Comparison of ENCODE assay signal across 8 cellular contexts in the genomic region with DNA sequence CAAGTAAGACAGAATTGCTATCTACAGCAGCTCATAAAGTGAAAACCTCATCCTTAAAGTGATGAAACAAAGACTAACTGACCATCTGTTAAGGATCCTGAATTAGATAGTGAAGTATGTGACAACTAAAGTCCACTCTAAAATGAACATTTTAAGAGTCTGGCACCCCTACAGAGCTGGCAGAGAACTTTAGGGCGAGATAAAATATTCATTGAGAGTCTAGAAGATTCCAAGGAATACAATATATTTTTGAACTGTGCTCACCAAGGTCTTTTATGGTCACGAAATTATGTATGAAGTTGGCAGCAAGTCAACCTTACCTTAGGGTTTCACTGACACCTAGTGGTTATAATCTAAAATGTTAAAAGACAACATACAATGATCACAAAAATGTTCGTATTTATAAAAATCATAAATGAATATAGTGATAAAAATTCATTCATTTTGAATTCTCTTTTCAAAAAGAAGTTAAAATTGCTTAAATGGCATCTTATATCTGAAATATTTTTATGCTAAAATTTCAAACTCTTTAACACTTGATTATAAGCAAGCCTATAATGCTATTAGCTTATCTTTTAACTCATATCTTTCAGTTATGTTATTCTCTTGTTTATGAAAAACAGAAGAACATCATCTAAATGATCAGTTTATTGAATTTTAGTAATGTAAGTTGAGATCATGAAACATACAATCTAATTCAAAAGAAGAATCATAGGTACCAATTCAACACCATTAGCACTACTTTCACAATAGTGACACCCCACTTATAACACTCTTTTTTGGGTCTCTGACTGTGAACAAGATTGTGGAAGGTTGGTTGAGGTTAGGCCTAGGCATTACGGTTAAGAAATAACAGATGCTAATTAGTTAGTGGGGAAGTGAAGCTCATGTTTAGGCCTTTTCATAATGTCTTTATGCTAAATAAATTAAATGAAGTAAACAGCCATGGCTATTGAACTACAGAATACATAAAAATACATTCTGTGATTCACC. TPM values are rescaled to one million over a fixed set of nuclear protein-coding genes. Genes with fewer than 3 reads are reported as not detected.
DNase-seq lines count a peak whose midpoint lies in the region; ATAC-seq and TF ChIP-seq lines count a peak whose summit lies in the region.

No MANE protein-coding gene starts in this region.

- no peak overlapping the region for H3K4me3 Mint-ChIP-seq in activated T-cell treated with anti-CD3 and anti-CD28 coated beads, Interleukin-2, amount 50 U/mL, for 4 hours
- H3K4me3 Mint-ChIP-seq in activated T-cell treated with anti-CD3 and anti-CD28 coated beads, Interleukin-2, amount 50 U/mL, for 24 hours: no peak overlapping the region
- H3K4me3 Mint-ChIP-seq in WTC11 (no peak overlapping the region), glutamatergic neuron (ENCODE audit: unreplicated experiment) (no peak overlapping the region)

- CTCF ChIA-PET in WTC11 (lab: Charles Lee): interaction anchor here (0.7 to 3.4 kb wide), 8 partner anchors 162 to 758 kb away, joined by 3 to 23 read pairs (median 4); no protein-coding TSS in a partner anchor

- peak; percentile 14; the same call in 1 of the 2 replicates for TF ChIP-seq CTCF in WTC11 (IDR thresholded peaks at IDR 0.05)
- peak; percentile 80 for TF ChIP-seq CTCF in glutamatergic neuron (IDR thresholded peaks at IDR 0.05; ENCODE audit: partially characterized antibody, unreplicated experiment)

- H3K36me3 Mint-ChIP-seq in activated T-cell treated with anti-CD3 and anti-CD28 coated beads, Interleukin-2, amount 50 U/mL, for 4 hours (ENCODE audit: insufficient read depth): peaks cover 10% of the 10 kb centered on the region
- peaks cover 16% of the 10 kb centered on the region for H3K36me3 Mint-ChIP-seq in activated T-cell treated with anti-CD3 and anti-CD28 coated beads, Interleukin-2, amount 50 U/mL, for 24 hours (ENCODE audit: low read depth)
- H3K36me3 Mint-ChIP-seq in WTC11 (peaks cover 12% of the 10 kb centered on the region), glutamatergic neuron (ENCODE audit: unreplicated experiment) (peaks cover 15% of the 10 kb centered on the region)

- no peaks in the 10 kb centered on the region for H3K4me1 Mint-ChIP-seq in activated T-cell treated with anti-CD3 and anti-CD28 coated beads, Interleukin-2, amount 50 U/mL, for 4 hours (ENCODE audit: low read depth)
- peaks cover 3% of the 10 kb centered on the region for H3K4me1 Mint-ChIP-seq in activated T-cell treated with anti-CD3 and anti-CD28 coated beads, Interleukin-2, amount 50 U/mL, for 24 hours (ENCODE audit: low read depth)
- H3K4me1 Mint-ChIP-seq in WTC11 (peaks cover 13% of the 10 kb centered on the region), glutamatergic neuron (ENCODE audit: low read depth, unreplicated experiment) (peaks cover 12% of the 10 kb centered on the region)

- POLR2A ChIA-PET in WTC11 (lab: Charles Lee): no interaction called here

- H3K27me3 Mint-ChIP-seq in activated T-cell treated with anti-CD3 and anti-CD28 coated beads, Interleukin-2, amount 50 U/mL, for 4 hours (ENCODE audit: low read depth): no peaks in the 10 kb centered on the region
- H3K27me3 Mint-ChIP-seq in activated T-cell treated with anti-CD3 and anti-CD28 coated beads, Interleukin-2, amount 50 U/mL, for 24 hours: no peaks in the 10 kb centered on the region
- H3K27me3 Mint-ChIP-seq in WTC11 (ENCODE audit: low read depth): no peaks in the 10 kb centered on the region; the same call in none of the 2 replicates
- H3K27me3 Mint-ChIP-seq in glutamatergic neuron (ENCODE audit: unreplicated experiment): no peaks in the 10 kb centered on the region

- H3K9me3 Mint-ChIP-seq in activated T-cell treated with anti-CD3 and anti-CD28 coated beads, Interleukin-2, amount 50 U/mL, for 4 hours: peaks cover 12% of the 10 kb centered on the region
- peaks cover 11% of the 10 kb centered on the region for H3K9me3 Mint-ChIP-seq in activated T-cell treated with anti-CD3 and anti-CD28 coated beads, Interleukin-2, amount 50 U/mL, for 24 hours
- H3K9me3 Mint-ChIP-seq in WTC11 (peaks cover 16% of the 10 kb centered on the region), glutamatergic neuron (ENCODE audit: unreplicated experiment) (peaks cover 2% of the 10 kb centered on the region)

- peak; percentile 48 to 67 for ATAC-seq in activated T-cell treated with anti-CD3 and anti-CD28 coated beads, Interleukin-2, amount 50 U/mL, for 4 hours
- ATAC-seq in WTC11: peak; percentile 28; the same call in 1 of the 2 replicates
- no peak for ATAC-seq in HG03469 (IDR thresholded peaks at IDR 0.05; ENCODE audit: unreplicated experiment)

- H3K27ac Mint-ChIP-seq in activated T-cell treated with anti-CD3 and anti-CD28 coated beads, Interleukin-2, amount 50 U/mL, for 24 hours: no peak overlapping the region
- H3K27ac Mint-ChIP-seq in WTC11 (no peak overlapping the region), glutamatergic neuron (ENCODE audit: unreplicated experiment) (peak overlapping the region; percentile 91)

- DNase-seq in activated T-cell treated with anti-CD3 and anti-CD28 coated beads, Interleukin-2, amount 50 U/mL, for 4 hours: no peak
- DNase-seq in activated T-cell treated with anti-CD3 and anti-CD28 coated beads, Interleukin-2, amount 50 U/mL, for 24 hours: no peak
- DNase-seq in NCI-H1694 treated with DMSO at 0.1 percent for 48 hours (lab: John Stamatoyannopoulos, UW): peak; percentile 73
- no peak for DNase-seq in WTC11 (ENCODE audit: low spot score)
- DNase-seq in glutamatergic neuron: no peak
- peak; percentile 59 for DNase-seq in renal cortical epithelial cell (ENCODE audit: low read depth)
- DNase-seq in activated CD4-positive, CD25-positive, alpha-beta regulatory T cell (lab: John Stamatoyannopoulos, UW): no peak

TF ChIP-seq in WTC11, 78 proteins besides CTCF, POLR2A, EP300 and RAD21:
- no peak for TF ChIP-seq NFE2L1 (CRISPR knock-in tag; IDR thresholded peaks at IDR 0.05)
- TF ChIP-seq ZNF263 (CRISPR knock-in tag; IDR thresholded peaks at IDR 0.05; ENCODE audit: low read depth): no peak
- TF ChIP-seq PRRX2 (CRISPR knock-in tag; IDR thresholded peaks at IDR 0.05): no peak
- TF ChIP-seq HMGA2 (CRISPR knock-in tag; IDR thresholded peaks at IDR 0.05): no peak
- TF ChIP-seq ZNF232 (CRISPR knock-in tag; IDR thresholded peaks at IDR 0.05): no peak
- no peak for TF ChIP-seq CREM (CRISPR knock-in tag; IDR thresholded peaks at IDR 0.05)
- no peak for TF ChIP-seq FOXJ3 (CRISPR knock-in tag; IDR thresholded peaks at IDR 0.05; ENCODE audit: borderline replicate concordance)
- no peak for TF ChIP-seq SP1 (CRISPR knock-in tag; conservative IDR thresholded peaks at IDR 0.05)
- TF ChIP-seq, protein P1, sequence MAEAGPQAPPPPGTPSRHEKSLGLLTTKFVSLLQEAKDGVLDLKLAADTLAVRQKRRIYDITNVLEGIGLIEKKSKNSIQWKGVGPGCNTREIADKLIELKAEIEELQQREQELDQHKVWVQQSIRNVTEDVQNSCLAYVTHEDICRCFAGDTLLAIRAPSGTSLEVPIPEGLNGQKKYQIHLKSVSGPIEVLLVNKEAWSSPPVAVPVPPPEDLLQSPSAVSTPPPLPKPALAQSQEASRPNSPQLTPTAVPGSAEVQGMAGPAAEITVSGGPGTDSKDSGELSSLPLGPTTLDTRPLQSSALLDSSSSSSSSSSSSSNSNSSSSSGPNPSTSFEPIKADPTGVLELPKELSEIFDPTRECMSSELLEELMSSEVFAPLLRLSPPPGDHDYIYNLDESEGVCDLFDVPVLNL (CRISPR knock-in tag; IDR thresholded peaks at IDR 0.05; ENCODE audit: borderline replicate concordance, low read depth): no peak
- TF ChIP-seq, protein P2, sequence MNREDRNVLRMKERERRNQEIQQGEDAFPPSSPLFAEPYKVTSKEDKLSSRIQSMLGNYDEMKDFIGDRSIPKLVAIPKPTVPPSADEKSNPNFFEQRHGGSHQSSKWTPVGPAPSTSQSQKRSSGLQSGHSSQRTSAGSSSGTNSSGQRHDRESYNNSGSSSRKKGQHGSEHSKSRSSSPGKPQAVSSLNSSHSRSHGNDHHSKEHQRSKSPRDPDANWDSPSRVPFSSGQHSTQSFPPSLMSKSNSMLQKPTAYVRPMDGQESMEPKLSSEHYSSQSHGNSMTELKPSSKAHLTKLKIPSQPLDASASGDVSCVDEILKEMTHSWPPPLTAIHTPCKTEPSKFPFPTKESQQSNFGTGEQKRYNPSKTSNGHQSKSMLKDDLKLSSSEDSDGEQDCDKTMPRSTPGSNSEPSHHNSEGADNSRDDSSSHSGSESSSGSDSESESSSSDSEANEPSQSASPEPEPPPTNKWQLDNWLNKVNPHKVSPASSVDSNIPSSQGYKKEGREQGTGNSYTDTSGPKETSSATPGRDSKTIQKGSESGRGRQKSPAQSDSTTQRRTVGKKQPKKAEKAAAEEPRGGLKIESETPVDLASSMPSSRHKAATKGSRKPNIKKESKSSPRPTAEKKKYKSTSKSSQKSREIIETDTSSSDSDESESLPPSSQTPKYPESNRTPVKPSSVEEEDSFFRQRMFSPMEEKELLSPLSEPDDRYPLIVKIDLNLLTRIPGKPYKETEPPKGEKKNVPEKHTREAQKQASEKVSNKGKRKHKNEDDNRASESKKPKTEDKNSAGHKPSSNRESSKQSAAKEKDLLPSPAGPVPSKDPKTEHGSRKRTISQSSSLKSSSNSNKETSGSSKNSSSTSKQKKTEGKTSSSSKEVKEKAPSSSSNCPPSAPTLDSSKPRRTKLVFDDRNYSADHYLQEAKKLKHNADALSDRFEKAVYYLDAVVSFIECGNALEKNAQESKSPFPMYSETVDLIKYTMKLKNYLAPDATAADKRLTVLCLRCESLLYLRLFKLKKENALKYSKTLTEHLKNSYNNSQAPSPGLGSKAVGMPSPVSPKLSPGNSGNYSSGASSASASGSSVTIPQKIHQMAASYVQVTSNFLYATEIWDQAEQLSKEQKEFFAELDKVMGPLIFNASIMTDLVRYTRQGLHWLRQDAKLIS (CRISPR knock-in tag; IDR thresholded peaks at IDR 0.05; ENCODE audit: borderline replicate concordance): no peak

RNA-seq across cellular contexts. Expression of a gene that starts 27.5 kb away (rescaled TPM):
- 1 to 10 TPM; 1.6 to 2.1 (median 1.7) TPM for total RNA-seq in activated T-cell treated with anti-CD3 and anti-CD28 coated beads, Interleukin-2, amount 50 U/mL, for 4 hours
- total RNA-seq in WTC11 (2021) (2.4 to 3.2 TPM (median 2.7 TPM) in 3 replicates), glutamatergic neuron (ENCODE audit: unreplicated experiment) (4.6 TPM), renal cortical epithelial cell (8.2 and 21.1 TPM in 2 replicates)

Comparison
In these comparisons a context has a peak if more than half of its experiments do, and no peak if none do; other contexts are left out.
1. DNase-seq: peak in NCI-H1694 treated with DMSO at 0.1 percent for 48 hours (single experiment) and renal cortical epithelial cell (single experiment); none in activated T-cell treated with anti-CD3 and anti-CD28 coated beads, Interleukin-2, amount 50 U/mL, for 4 hours (single experiment), activated T-cell treated with anti-CD3 and anti-CD28 coated beads, Interleukin-2, amount 50 U/mL, for 24 hours (single experiment), WTC11 (single experiment), glutamatergic neuron (single experiment) and activated CD4-positive, CD25-positive, alpha-beta regulatory T cell (0 of 4).